8 cellular contexts compared by ENCODE assay signal in the genomic region with DNA sequence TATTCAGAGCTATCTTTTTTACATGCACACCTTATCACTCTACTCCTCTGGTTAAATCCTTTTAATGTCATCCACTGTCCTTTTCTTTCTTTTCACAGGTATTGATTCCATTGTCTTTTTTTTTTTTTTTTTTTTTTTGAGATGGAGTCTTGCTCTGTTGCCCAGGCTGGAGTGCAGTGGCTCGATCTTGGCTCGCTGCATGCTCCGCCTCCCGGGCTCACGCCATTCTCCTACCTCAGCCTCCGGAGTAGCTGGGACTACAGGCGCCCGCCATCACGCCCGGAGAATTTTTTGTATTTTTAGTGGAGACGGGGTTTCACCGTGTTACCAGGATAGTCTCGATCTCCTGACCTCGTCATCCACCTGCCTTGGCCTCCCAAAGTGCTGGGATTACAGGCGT. TPM values are rescaled to one million over a fixed set of nuclear protein-coding genes. Genes with fewer than 3 reads are reported as not detected.
DNase-seq lines count a peak whose midpoint lies in the region; ATAC-seq, FAIRE-seq and TF ChIP-seq lines count a peak whose summit lies in the region.
"Not testable (repeated sequence)": the region's sequence is repeated elsewhere in the genome, so short reads cannot be mapped to it uniquely, and the experiment has no call there.

No MANE protein-coding gene starts in this region.

- not testable (repeated sequence) for H2AFZ ChIP-seq in K562 (ENCODE audit: low read depth, low read length)

- BruUV-seq in K562 (replicated peaks; lab: Mats Ljungman, UMichigan), result not testable (repeated sequence)

- H3K4me1 ChIP-seq in K562 (replicated peaks in 1 of 2; ENCODE audit: control insufficient read depth in 2 of 2, insufficient read depth in 2 of 2, low read length in 2 of 2), result peaks cover 5 to 13% of the 10 kb centered on the region in 2 experiments; a peak in 4 of 5 replicates
- not testable (repeated sequence) for H3K4me1 ChIP-seq in endodermal cell (ENCODE audit: control insufficient read depth, insufficient read depth, low read length); upper lobe of right lung

- not testable (repeated sequence) for TF ChIP-seq POLR2A in K562 (conservative IDR thresholded peaks at IDR 0.05)

- not testable (repeated sequence) for DNase-seq in CD4-positive, alpha-beta T cell; activated CD4-positive, alpha-beta memory T cell treated with anti-CD3 and anti-CD28 coated beads for 36 hours; activated naive CD4-positive, alpha-beta T cell treated with anti-CD3 and anti-CD28 coated beads, Interleukin-2, amount 10 ng/mL, durations not matched to agents 7 days and 5 days; K562 (ENCODE audit: extremely low read depth in 1 of 4, low spot score in 3 of 4); stimulated activated effector memory CD8-positive, alpha-beta T cell treated with anti-CD3 and anti-CD28 coated beads, Interleukin-12 subunit alpha, Interleukin-12 subunit beta, amount 100 ng/mL, for 72 hours (ENCODE audit: low spot score in 2 of 2)
- DNase-seq in endodermal cell, result peak; percentile 13
- peak; percentile 11 for DNase-seq in mesenteric fat pad (ENCODE audit: low spot score)
- DNase-seq in upper lobe of right lung, result peak; percentile 22

- H3K27me3 ChIP-seq in CD4-positive, alpha-beta T cell (ENCODE audit: control insufficient read depth, insufficient read depth, low read length); K562 (ENCODE audit: control insufficient read depth in 2 of 2, insufficient read depth in 2 of 2, low read length in 2 of 2); endodermal cell (ENCODE audit: control insufficient read depth, insufficient read depth, low read length, poor library complexity, severe bottlenecking); upper lobe of right lung: not testable (repeated sequence)

- not testable (repeated sequence) for H3K9ac ChIP-seq in K562 (ENCODE audit: insufficient read depth in 1 of 2, low read depth in 2 of 2, low read length in 2 of 2); endodermal cell (ENCODE audit: extremely low read depth, low read length, poor library complexity, severe bottlenecking)

- H3K9me1 ChIP-seq in K562 (ENCODE audit: control insufficient read depth, insufficient read depth, low read length), result not testable (repeated sequence)

- in situ Hi-C loops in K562 (cut with MboI), result not testable (repeated sequence)

- peaks cover 17% of the 10 kb centered on the region; the same call in 1 of the 2 replicates for H4K20me1 ChIP-seq in K562 (replicated peaks; ENCODE audit: control insufficient read depth, insufficient read depth, low read length)

- H3K36me3 Mint-ChIP-seq in CD4-positive, alpha-beta T cell (ENCODE audit: low read depth), result peaks cover 57% of the 10 kb centered on the region
- H3K36me3 Mint-ChIP-seq in activated CD4-positive, alpha-beta memory T cell treated with anti-CD3 and anti-CD28 coated beads for 36 hours, result peaks cover 45% of the 10 kb centered on the region
- H3K36me3 Mint-ChIP-seq in activated naive CD4-positive, alpha-beta T cell treated with anti-CD3 and anti-CD28 coated beads, Interleukin-2, amount 10 ng/mL, durations not matched to agents 7 days and 5 days, result peaks cover 40% of the 10 kb centered on the region
- H3K36me3 Mint-ChIP-seq in endodermal cell (ENCODE audit: low read depth), result peaks cover 61% of the 10 kb centered on the region
- H3K36me3 Mint-ChIP-seq in stimulated activated effector memory CD8-positive, alpha-beta T cell treated with anti-CD3 and anti-CD28 coated beads, Interleukin-12 subunit alpha, Interleukin-12 subunit beta, amount 100 ng/mL, for 72 hours, result peaks cover 89% of the 10 kb centered on the region

- not testable (repeated sequence) for H3K27ac ChIP-seq in CD4-positive, alpha-beta T cell (ENCODE audit: low read depth, low read length); K562 (ENCODE audit: extremely low read depth, low read depth, low read length); endodermal cell (ENCODE audit: low read depth, low read length); upper lobe of right lung

- CTCF ChIA-PET in CD4-positive, alpha-beta T cell (lab: Charles Lee); K562 (lab: Yijun Ruan, JAX; ENCODE audit: low intra/inter-chr PET ratio): not testable (repeated sequence)
- CTCF ChIA-PET in activated CD4-positive, alpha-beta memory T cell treated with anti-CD3 and anti-CD28 coated beads for 36 hours (lab: Charles Lee), result interaction anchor here (1.4 kb wide), 1 partner anchor 25 kb away, joined by 3 read pairs; the partner anchor contains the start of gene TRAFD1
- CTCF ChIA-PET in activated naive CD4-positive, alpha-beta T cell treated with anti-CD3 and anti-CD28 coated beads, Interleukin-2, amount 10 ng/mL, durations not matched to agents 7 days and 5 days (lab: Charles Lee), result interaction anchor here (1.1 kb wide), 1 partner anchor 80 kb away, joined by 3 read pairs; no protein-coding TSS in a partner anchor

- TF ChIP-seq EP300 in K562 (IDR thresholded peaks at IDR 0.05; ENCODE audit: low read length), result not testable (repeated sequence)

- peaks cover 97% of the 10 kb centered on the region for H3K79me2 ChIP-seq in K562 (ENCODE audit: control insufficient read depth, insufficient read depth, low read length)

- intact Hi-C loops in CD4-positive, alpha-beta T cell (cut with DNase I, micrococcal nuclease); activated CD4-positive, alpha-beta memory T cell treated with anti-CD3 and anti-CD28 coated beads for 36 hours (cut with micrococcal nuclease); K562 (cut with micrococcal nuclease); upper lobe of right lung (cut with DNase I): not testable (repeated sequence)

- WGBS in K562 (ENCODE audit: insufficient coverage, low coverage, missing lambda C conversion rate), result 92% methylated on average over 9 of the region's 15 CpGs
- 95% methylated on average over 13 to 15 of the region's 15 CpGs for WGBS in endodermal cell (ENCODE audit: insufficient coverage in 1 of 2, insufficient read length in 1 of 2), 2 experiments

- not testable (repeated sequence) for H3K4me2 ChIP-seq in K562 (ENCODE audit: insufficient read depth, low read length)

- H3K4me1 Mint-ChIP-seq in CD4-positive, alpha-beta T cell (ENCODE audit: low read depth), result peaks cover 46% of the 10 kb centered on the region
- peaks cover 60% of the 10 kb centered on the region for H3K4me1 Mint-ChIP-seq in activated CD4-positive, alpha-beta memory T cell treated with anti-CD3 and anti-CD28 coated beads for 36 hours (ENCODE audit: low read depth)
- peaks cover 52% of the 10 kb centered on the region for H3K4me1 Mint-ChIP-seq in activated naive CD4-positive, alpha-beta T cell treated with anti-CD3 and anti-CD28 coated beads, Interleukin-2, amount 10 ng/mL, durations not matched to agents 7 days and 5 days
- peaks cover 13% of the 10 kb centered on the region for H3K4me1 Mint-ChIP-seq in endodermal cell
- peaks cover 43% of the 10 kb centered on the region for H3K4me1 Mint-ChIP-seq in stimulated activated effector memory CD8-positive, alpha-beta T cell treated with anti-CD3 and anti-CD28 coated beads, Interleukin-12 subunit alpha, Interleukin-12 subunit beta, amount 100 ng/mL, for 72 hours

- H3K9me3 Mint-ChIP-seq in CD4-positive, alpha-beta T cell; activated CD4-positive, alpha-beta memory T cell treated with anti-CD3 and anti-CD28 coated beads for 36 hours; activated naive CD4-positive, alpha-beta T cell treated with anti-CD3 and anti-CD28 coated beads, Interleukin-2, amount 10 ng/mL, durations not matched to agents 7 days and 5 days; endodermal cell; stimulated activated effector memory CD8-positive, alpha-beta T cell treated with anti-CD3 and anti-CD28 coated beads, Interleukin-12 subunit alpha, Interleukin-12 subunit beta, amount 100 ng/mL, for 72 hours: not testable (repeated sequence)

- H3K27ac Mint-ChIP-seq in CD4-positive, alpha-beta T cell, result peak overlapping the region; percentile 51
- H3K27ac Mint-ChIP-seq in activated CD4-positive, alpha-beta memory T cell treated with anti-CD3 and anti-CD28 coated beads for 36 hours, result peak overlapping the region; percentile 47
- H3K27ac Mint-ChIP-seq in activated naive CD4-positive, alpha-beta T cell treated with anti-CD3 and anti-CD28 coated beads, Interleukin-2, amount 10 ng/mL, durations not matched to agents 7 days and 5 days, result peak overlapping the region; percentile 76
- not testable (repeated sequence) for H3K27ac Mint-ChIP-seq in endodermal cell
- peak overlapping the region; percentile 69 for H3K27ac Mint-ChIP-seq in stimulated activated effector memory CD8-positive, alpha-beta T cell treated with anti-CD3 and anti-CD28 coated beads, Interleukin-12 subunit alpha, Interleukin-12 subunit beta, amount 100 ng/mL, for 72 hours

- POLR2A ChIA-PET in CD4-positive, alpha-beta T cell (lab: Charles Lee), result not testable (repeated sequence)
- POLR2A ChIA-PET in activated CD4-positive, alpha-beta memory T cell treated with anti-CD3 and anti-CD28 coated beads for 36 hours (lab: Charles Lee), result interaction anchor here (1.1 kb wide), 1 partner anchor 30 kb away, joined by 5 read pairs; no protein-coding TSS in a partner anchor
- POLR2A ChIA-PET in K562 (lab: Yijun Ruan, JAX), result interaction anchor here (0.6 to 1.4 kb wide), 4 partner anchors 12 to 212 kb away, joined by 3 read pairs; no protein-coding TSS in a partner anchor

- not testable (repeated sequence) for H3K9me3 ChIP-seq in CD4-positive, alpha-beta T cell (ENCODE audit: control insufficient read depth, low read length); K562 (replicated peaks; ENCODE audit: control insufficient read depth, insufficient read depth, low read depth, low read length); endodermal cell (ENCODE audit: control insufficient read depth, low read length); upper lobe of right lung

- not testable (repeated sequence) for H3K4me3 ChIP-seq in K562; endodermal cell (ENCODE audit: low read length); upper lobe of right lung

- H3K4me3 Mint-ChIP-seq in CD4-positive, alpha-beta T cell; activated CD4-positive, alpha-beta memory T cell treated with anti-CD3 and anti-CD28 coated beads for 36 hours; activated naive CD4-positive, alpha-beta T cell treated with anti-CD3 and anti-CD28 coated beads, Interleukin-2, amount 10 ng/mL, durations not matched to agents 7 days and 5 days; endodermal cell; stimulated activated effector memory CD8-positive, alpha-beta T cell treated with anti-CD3 and anti-CD28 coated beads, Interleukin-12 subunit alpha, Interleukin-12 subunit beta, amount 100 ng/mL, for 72 hours: not testable (repeated sequence)

- H3K27me3 Mint-ChIP-seq in CD4-positive, alpha-beta T cell; activated CD4-positive, alpha-beta memory T cell treated with anti-CD3 and anti-CD28 coated beads for 36 hours; activated naive CD4-positive, alpha-beta T cell treated with anti-CD3 and anti-CD28 coated beads, Interleukin-2, amount 10 ng/mL, durations not matched to agents 7 days and 5 days; endodermal cell (ENCODE audit: insufficient read depth): not testable (repeated sequence)

- TF ChIP-seq RAD21 in K562 (CRISPR knock-in tag; conservative IDR thresholded peaks at IDR 0.05 in 1 of 2, IDR thresholded peaks at IDR 0.05 in 1 of 2), result not testable (repeated sequence)

- not testable (repeated sequence) for FAIRE-seq in K562 (lab: Jason Lieb, UNC)

- ATAC-seq in CD4-positive, alpha-beta T cell (ENCODE audit: poor library complexity); K562; stimulated activated effector memory CD8-positive, alpha-beta T cell treated with anti-CD3 and anti-CD28 coated beads, Interleukin-12 subunit alpha, Interleukin-12 subunit beta, amount 100 ng/mL, for 72 hours; upper lobe of right lung: not testable (repeated sequence)

- TF ChIP-seq CTCF in CD4-positive, alpha-beta T cell (IDR thresholded peaks at IDR 0.05); K562 (IDR thresholded peaks at IDR 0.05 in 2 of 3, conservative IDR thresholded peaks at IDR 0.05 in 1 of 3; ENCODE audit: insufficient read depth in 2 of 3, low read depth in 1 of 3, low read length in 3 of 3); endodermal cell (conservative IDR thresholded peaks at IDR 0.05); upper lobe of right lung (IDR thresholded peaks at IDR 0.05): not testable (repeated sequence)

- H3K36me3 ChIP-seq in K562 (ENCODE audit: control insufficient read depth, insufficient read depth, low read length), result peaks cover 85% of the 10 kb centered on the region
- H3K36me3 ChIP-seq in endodermal cell (ENCODE audit: control insufficient read depth, insufficient read depth, low read length), result peaks cover 60% of the 10 kb centered on the region
- H3K36me3 ChIP-seq in upper lobe of right lung, result peaks cover 45% of the 10 kb centered on the region

RNA-seq across cellular contexts. Expression of gene NAA25, which starts 8.1 kb away (rescaled TPM):
- total RNA-seq in CD4-positive, alpha-beta T cell, result 10 to 100 TPM; 31.1 to 34.6 TPM
- total RNA-seq in activated CD4-positive, alpha-beta memory T cell treated with anti-CD3 and anti-CD28 coated beads for 36 hours, result 10 to 100 TPM; 41.7 to 43.3 TPM
- total RNA-seq in K562 (2011; cell fraction: chromatin; rRNA removed; ENCODE audit: low replicate concordance), result 167 and 302 TPM in 2 replicates
- total RNA-seq in K562 (2011; cell fraction: nucleolus; rRNA removed), result 45.2 and 50.9 TPM in 2 replicates
- 116 and 186 TPM in 2 replicates for total RNA-seq in K562 (2011; cell fraction: nucleoplasm; rRNA removed)
- total RNA-seq in K562 (2014; rRNA removed), result 31.6 and 33.9 TPM in 2 replicates
- total RNA-seq in K562 (2014; rRNA removed; fragmentation: Illumina TruSeq; extraction: Trizol), result 48.9 and 54.7 TPM in 2 replicates
- total RNA-seq in K562 (2015; rRNA removed; fragmentation: Illumina TruSeq; extraction: Trizol), result 38.9 and 41.9 TPM in 2 replicates
- total RNA-seq in K562 (2021), result 59.6 and 61.2 TPM in 2 replicates
- polyA plus RNA-seq in K562 (2011; rRNA removed), result 46.2 and 54.6 TPM in 2 replicates
- polyA plus RNA-seq in K562 (2011; cell fraction: cytosol; rRNA removed), result 10.5 and 26.2 TPM in 2 replicates
- polyA plus RNA-seq in K562 (2011; cell fraction: nucleus; rRNA removed), result 44.3 and 58.7 TPM in 2 replicates
- polyA plus RNA-seq in K562 (2012), result 15.7 and 17.3 TPM in 2 replicates
- polyA plus RNA-seq in K562 (2014; fragmentation: Illumina TruSeq; extraction: Trizol), result 35.5 and 49.4 TPM in 2 replicates
- polyA plus RNA-seq in K562 (2014; fragmentation: Nextera tagmentation; extraction: Ambion mirVana), result 10 to 100 TPM; 40.6 to 53.4 TPM
- polyA plus RNA-seq in K562 (2014; rRNA removed), result 26.6 and 29.0 TPM in 2 replicates
- 150 and 152 TPM in 2 replicates for polyA minus RNA-seq in K562 (2011; rRNA and poly(A)+ RNA removed)
- polyA minus RNA-seq in K562 (2011; cell fraction: cytosol; rRNA and poly(A)+ RNA removed), result 40.7 and 41.9 TPM in 2 replicates
- 35.0 and 66.2 TPM in 2 replicates for polyA minus RNA-seq in K562 (2011; cell fraction: nucleus; rRNA and poly(A)+ RNA removed)
- 10 to 100 TPM; 34.2 to 36.3 TPM for total RNA-seq in endodermal cell
- polyA plus RNA-seq in endodermal cell (2013, experiment 1 of 2), result 23.2 TPM
- polyA plus RNA-seq in endodermal cell (2013, experiment 2 of 2), result 20.1 TPM
- 31.6 TPM for total RNA-seq in mesenteric fat pad
- total RNA-seq in upper lobe of right lung, result 18.8 TPM

RNA-seq across cellular contexts. Expression of gene TRAFD1, which starts 24.9 kb away (rescaled TPM):
- 10 to 100 TPM; 19.6 to 20.4 TPM for total RNA-seq in CD4-positive, alpha-beta T cell
- 10 to 100 TPM; 56.4 to 61.8 TPM for total RNA-seq in activated CD4-positive, alpha-beta memory T cell treated with anti-CD3 and anti-CD28 coated beads for 36 hours
- 60.7 and 77.3 TPM in 2 replicates for total RNA-seq in K562 (2011; cell fraction: chromatin; rRNA removed; ENCODE audit: low replicate concordance)
- total RNA-seq in K562 (2011; cell fraction: nucleolus; rRNA removed), result 30.9 and 38.0 TPM in 2 replicates
- 35.8 and 42.1 TPM in 2 replicates for total RNA-seq in K562 (2011; cell fraction: nucleoplasm; rRNA removed)
- total RNA-seq in K562 (2014; rRNA removed), result 41.6 and 51.5 TPM in 2 replicates
- 41.3 and 44.6 TPM in 2 replicates for total RNA-seq in K562 (2014; rRNA removed; fragmentation: Illumina TruSeq; extraction: Trizol)
- total RNA-seq in K562 (2015; rRNA removed; fragmentation: Illumina TruSeq; extraction: Trizol), result 37.9 and 41.6 TPM in 2 replicates
- 46.7 and 49.2 TPM in 2 replicates for total RNA-seq in K562 (2021)
- 54.5 and 56.1 TPM in 2 replicates for polyA plus RNA-seq in K562 (2011; rRNA removed)
- 38.9 and 51.8 TPM in 2 replicates for polyA plus RNA-seq in K562 (2011; cell fraction: cytosol; rRNA removed)
- 43.8 and 56.4 TPM in 2 replicates for polyA plus RNA-seq in K562 (2011; cell fraction: nucleus; rRNA removed)
- 45.5 and 53.6 TPM in 2 replicates for polyA plus RNA-seq in K562 (2012)
- 50.7 and 65.6 TPM in 2 replicates for polyA plus RNA-seq in K562 (2014; fragmentation: Illumina TruSeq; extraction: Trizol)
- 10 to 100 TPM; 54.5 to 85.5 TPM for polyA plus RNA-seq in K562 (2014; fragmentation: Nextera tagmentation; extraction: Ambion mirVana)
- polyA plus RNA-seq in K562 (2014; rRNA removed), result 54.5 and 56.6 TPM in 2 replicates
- polyA minus RNA-seq in K562 (2011; rRNA and poly(A)+ RNA removed), result 65.6 and 70.5 TPM in 2 replicates
- 17.4 and 20.6 TPM in 2 replicates for polyA minus RNA-seq in K562 (2011; cell fraction: cytosol; rRNA and poly(A)+ RNA removed)
- polyA minus RNA-seq in K562 (2011; cell fraction: nucleus; rRNA and poly(A)+ RNA removed), result 19.5 and 33.5 TPM in 2 replicates
- total RNA-seq in endodermal cell, result 10 to 100 TPM; 25.2 to 28.9 TPM
- polyA plus RNA-seq in endodermal cell (2013, experiment 1 of 2), result 37.6 TPM
- 32.3 TPM for polyA plus RNA-seq in endodermal cell (2013, experiment 2 of 2)
- total RNA-seq in mesenteric fat pad, result 17.4 TPM
- 35.3 TPM for total RNA-seq in upper lobe of right lung
